ENCODE assay signal across 11 cellular contexts in the genomic region with DNA sequence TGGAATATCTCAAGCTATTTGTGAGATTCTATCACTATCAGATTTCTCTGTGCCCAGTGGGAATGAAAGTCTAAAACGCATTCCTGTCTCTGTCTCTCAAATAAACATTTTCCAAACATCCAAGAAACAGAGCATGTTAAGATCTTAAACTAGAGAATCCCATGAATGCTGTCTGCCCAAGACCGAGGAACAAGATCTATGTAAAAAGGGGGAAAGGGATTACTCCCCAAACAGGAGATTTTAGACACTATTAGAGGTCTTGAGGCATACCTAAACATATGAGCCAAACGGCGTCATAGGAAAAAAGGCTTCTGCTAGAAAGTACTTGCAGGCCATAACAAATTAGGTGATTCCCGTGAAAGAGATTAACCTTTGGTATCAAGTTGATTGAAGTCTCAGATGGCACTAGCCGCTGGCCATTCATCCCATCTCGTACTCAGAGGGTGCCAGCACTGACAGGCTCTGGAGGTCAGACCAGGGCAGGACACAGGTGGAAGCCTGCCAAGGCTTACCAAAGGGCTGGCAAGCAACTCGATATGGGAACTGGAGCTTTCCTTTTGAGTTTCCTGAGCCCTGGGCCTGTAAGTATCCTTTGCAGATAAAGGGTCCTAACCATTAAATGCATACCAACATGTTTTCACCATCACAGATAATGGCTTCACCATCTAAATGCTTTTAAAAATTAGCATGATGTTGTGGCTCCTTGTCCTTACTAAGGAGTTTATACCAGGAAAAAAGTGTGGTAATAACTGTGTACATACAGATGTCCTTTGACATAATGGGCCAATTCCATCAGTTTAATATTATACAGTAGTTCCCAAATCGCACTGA.
DNase-seq lines count a peak whose midpoint lies in the region; ATAC-seq and TF ChIP-seq lines count a peak whose summit lies in the region.
"Had no signal": no experiment of that assay in that cellular context is flagged by ENCODE, and none has a peak within 500 bp of the region (broad histone marks: within the 10 kb centered on the region; RNA-seq: fewer than 3 reads in every experiment).

No MANE protein-coding gene starts in this region.

- in situ Hi-C loops in GM13976 (cut with MboI; ENCODE audit: low sequenced_read_pairs, unreplicated experiment), result no loop called here

- H3K36me3 ChIP-seq in SJCRH30, result no peaks in the 10 kb centered on the region

- H3K9me3 ChIP-seq in SJCRH30 (replicated peaks), result no peaks in the 10 kb centered on the region; the same call in 1 of the 2 replicates

- H3K27ac ChIP-seq in SJCRH30, result peak overlapping the region; percentile 54

- H3K4me1 ChIP-seq in SJCRH30, result peaks cover 46% of the 10 kb centered on the region

- peak; percentile 47 for DNase-seq in AG08395 (ENCODE audit: low spot score)
- peak; percentile 98 to 99 for DNase-seq in SJCRH30
- peak; percentile 69 for DNase-seq in glomerular endothelial cell (ENCODE audit: extremely low read depth, low read depth, low spot score)
- no peak for DNase-seq in omental fat pad (ENCODE audit: low spot score)
- DNase-seq in GM19238 (ENCODE audit: insufficient read length, low spot score), result no peak
- DNase-seq in GM13976 (ENCODE audit: low spot score), result no peak
- DNase-seq in HuH-7 (ENCODE audit: low spot score), result no peak
- DNase-seq: activated effector memory CD4-positive, alpha-beta T cell treated with anti-CD3 and anti-CD28 coated beads, Interleukin-2, amount 50 U/mL, for 16 hours; AML-193; SIG-M5 had no signal

- peak overlapping the region; percentile 0; the same call in 1 of the 2 replicates for H3K4me3 ChIP-seq in SJCRH30

- ATAC-seq in omental fat pad (ENCODE audit: low FRiP score), result peak; percentile 56
- no peak for ATAC-seq in GM18498 (IDR thresholded peaks at IDR 0.05; ENCODE audit: unreplicated experiment)

- no peak for TF ChIP-seq CTCF in omental fat pad (IDR thresholded peaks at IDR 0.05)
- TF ChIP-seq CTCF in GM13976 (IDR thresholded peaks at IDR 0.05; ENCODE audit: borderline replicate concordance, control extremely low read depth, extremely low read depth, insufficient read depth, missing control alignments), result no peak

- H3K27me3 ChIP-seq in SJCRH30, result no peaks in the 10 kb centered on the region

Comparison
In these comparisons a context has a peak if more than half of its experiments do, and no peak if none do; other contexts are left out.
1. DNase-seq: peak in AG08395 (single experiment), SJCRH30 (2 of 2) and glomerular endothelial cell (single experiment); none in omental fat pad (single experiment), GM19238 (single experiment), GM13976 (single experiment) and HuH-7 (single experiment).